8 cellular contexts compared by ENCODE assay signal in genomic region chr18:37550118-37550875, GRCh38. TPM values are rescaled to one million over a fixed set of nuclear protein-coding genes. Genes with fewer than 3 reads are reported as not detected.
"Had no signal": no experiment of that assay in that cellular context is flagged by ENCODE, and none has a peak within 500 bp of the region (broad histone marks: within the 10 kb centered on the region; RNA-seq: fewer than 3 reads in every experiment).

No MANE protein-coding gene starts in this region.

- H3K4me3 Mint-ChIP-seq: GM23338 had no signal

- H3K4me3 ChIP-seq: GM23338, K562 had no signal

- H3K27ac Mint-ChIP-seq: GM23338 had no signal

- H3K9me3 Mint-ChIP-seq: GM23338 had no signal

- DNase-seq: H7, HCEC 1CT, IMR-90, KG1 had no signal

- H3K4me2 ChIP-seq: GM23338 had no signal

- ATAC-seq: GM23338, K562 had no signal

- H2AFZ ChIP-seq: GM23338 had no signal

RNA-seq across cellular contexts. Expression of gene CELF4, which starts 15.3 kb away (rescaled TPM):
- total RNA-seq: H4, HT-29, IMR-90 had no signal
- polyA plus RNA-seq: IMR-90 had no signal
